Comparison of ENCODE assay signal across 9 cellular contexts in genomic region chr14:32468955-32469354, GRCh38.
DNase-seq lines count a peak whose midpoint lies in the region; ATAC-seq, FAIRE-seq and TF ChIP-seq lines count a peak whose summit lies in the region.
"Had no signal": no experiment of that assay in that cellular context is flagged by ENCODE, and none has a peak within 500 bp of the region (broad histone marks: within the 10 kb centered on the region; RNA-seq: fewer than 3 reads in every experiment).

No MANE protein-coding gene starts in this region.

- H3K27me3 ChIP-seq in mammary epithelial cell (ENCODE audit: insufficient read depth, low read length) (no peaks in the 10 kb centered on the region), right cardiac atrium (ENCODE audit: control insufficient read depth, insufficient read depth) (no peaks in the 10 kb centered on the region), small intestine (ENCODE audit: control insufficient read depth in 2 of 2, insufficient read depth in 2 of 2, low read length in 2 of 2) (no peaks in the 10 kb centered on the region)

- no peaks in the 10 kb centered on the region for H4K20me1 ChIP-seq in mammary epithelial cell (ENCODE audit: insufficient read depth, low read length)

- 2% methylated on average over 2 of the region's 2 CpGs for WGBS in mammary epithelial cell (ENCODE audit: low coverage, missing lambda C conversion rate)
- WGBS in right cardiac atrium: 2% methylated on average over 2 of the region's 2 CpGs
- 2 to 17% (median 9%) methylated on average over 2 of the region's 2 CpGs for WGBS in small intestine, 3 donors

- H3K36me3 ChIP-seq in mammary epithelial cell (ENCODE audit: insufficient read depth, low read length): no peaks in the 10 kb centered on the region
- H3K36me3 ChIP-seq in small intestine (ENCODE audit: control insufficient read depth in 2 of 2, insufficient read depth in 2 of 2, low read length in 2 of 2): no peaks in the 10 kb centered on the region

- peak overlapping the region; percentile 80 for H3K27ac Mint-ChIP-seq in HFFc6
- H3K27ac Mint-ChIP-seq in activated T-cell treated with anti-CD3 and anti-CD28 coated beads, Interleukin-2, amount 50 U/mL, for 72 hours: no peak overlapping the region
- no peak overlapping the region for H3K27ac Mint-ChIP-seq in activated naive CD4-positive, alpha-beta T cell treated with anti-CD3 and anti-CD28 coated beads, Interleukin-2, amount 50 U/mL, for 72 hours
- H3K27ac Mint-ChIP-seq: activated T-helper 1 cell treated with anti-CD3 and anti-CD28 coated beads, Interleukin-12 subunit alpha, Interleukin-12 subunit beta, Interleukin-2, Interleukin-4 antibody, amounts not matched to agents 30 ng/mL and 10 ng/mL and 1 ng/mL, durations not matched to agents 14 hours and 24 hours and 36 hours had no signal

- H3K9me3 Mint-ChIP-seq in HFFc6: no peaks in the 10 kb centered on the region
- H3K9me3 Mint-ChIP-seq in activated T-cell treated with anti-CD3 and anti-CD28 coated beads, Interleukin-2, amount 50 U/mL, for 72 hours: peaks cover 0 to 3% of the 10 kb centered on the region in 2 donors
- peaks cover 0 to 4% of the 10 kb centered on the region in 2 donors for H3K9me3 Mint-ChIP-seq in activated naive CD4-positive, alpha-beta T cell treated with anti-CD3 and anti-CD28 coated beads, Interleukin-2, amount 50 U/mL, for 72 hours
- H3K9me3 Mint-ChIP-seq: activated T-helper 1 cell treated with anti-CD3 and anti-CD28 coated beads, Interleukin-12 subunit alpha, Interleukin-12 subunit beta, Interleukin-2, Interleukin-4 antibody, amounts not matched to agents 30 ng/mL and 10 ng/mL and 1 ng/mL, durations not matched to agents 14 hours and 24 hours and 36 hours had no signal

- DNase-seq in HFFc6 (peak; percentile 77), mammary epithelial cell (peak; percentile 80), right cardiac atrium (no peak), small intestine (peak; percentile 12), KG1 (lab: John Stamatoyannopoulos, UW) (no peak), GOT3 (lab: John Stamatoyannopoulos, UW) (no peak)
- no peak for DNase-seq in activated T-cell treated with anti-CD3 and anti-CD28 coated beads, Interleukin-2, amount 50 U/mL, for 72 hours
- no peak for DNase-seq in activated naive CD4-positive, alpha-beta T cell treated with anti-CD3 and anti-CD28 coated beads, Interleukin-2, amount 50 U/mL, for 72 hours (ENCODE audit: low spot score in 2 of 2)

- peak overlapping the region; percentile 98 for H3K27ac ChIP-seq in mammary epithelial cell (ENCODE audit: insufficient read depth, low read depth, low read length)
- no peak overlapping the region for H3K27ac ChIP-seq in right cardiac atrium (ENCODE audit: low read length)
- no peak overlapping the region for H3K27ac ChIP-seq in small intestine (ENCODE audit: low read depth in 1 of 2, low read length in 1 of 2)

- H3K9me3 ChIP-seq in mammary epithelial cell (replicated peaks; ENCODE audit: insufficient read depth, low read length): no peaks in the 10 kb centered on the region
- no peaks in the 10 kb centered on the region for H3K9me3 ChIP-seq in right cardiac atrium (ENCODE audit: control insufficient read depth, low read length)
- no peaks in the 10 kb centered on the region for H3K9me3 ChIP-seq in small intestine (ENCODE audit: control insufficient read depth, low read depth)

- CTCF ChIA-PET in mammary epithelial cell (lab: Charles Lee; ENCODE audit: low non-redundant PET): interaction anchor here (0.9 to 1.1 kb wide), 3 partner anchors 86 to 214 kb away, joined by 3 to 14 read pairs (median 5); no protein-coding TSS in a partner anchor

- BruUV-seq in mammary epithelial cell (replicated peaks; lab: Mats Ljungman, UMichigan): no TSS peak

- peak overlapping the region; percentile 35 for H3K9ac ChIP-seq in mammary epithelial cell (ENCODE audit: insufficient read depth, low read length)

- intact Hi-C loops in mammary epithelial cell (cut with micrococcal nuclease) (loop anchor here (1.0 to 5.0 kb wide), 11 partner anchors 44 to 958 kb away; partner anchors contain the start of genes RNU6-7 and RNU6-8), right cardiac atrium (cut with DNase I) (loop anchor here in 1 of 4 donors (5.0 kb wide), 1 partner anchor 212 kb away; no protein-coding TSS in a partner anchor)

- peaks cover 61% of the 10 kb centered on the region for H3K4me1 Mint-ChIP-seq in HFFc6 (ENCODE audit: low read depth)
- no peaks in the 10 kb centered on the region for H3K4me1 Mint-ChIP-seq in activated T-cell treated with anti-CD3 and anti-CD28 coated beads, Interleukin-2, amount 50 U/mL, for 72 hours (ENCODE audit: low read depth)

- H3K36me3 Mint-ChIP-seq in HFFc6 (ENCODE audit: low read depth): peaks cover 8% of the 10 kb centered on the region
- H3K36me3 Mint-ChIP-seq in activated T-cell treated with anti-CD3 and anti-CD28 coated beads, Interleukin-2, amount 50 U/mL, for 72 hours (ENCODE audit: insufficient read depth in 2 of 2): no peaks in the 10 kb centered on the region
- H3K36me3 Mint-ChIP-seq in activated naive CD4-positive, alpha-beta T cell treated with anti-CD3 and anti-CD28 coated beads, Interleukin-2, amount 50 U/mL, for 72 hours: no peaks in the 10 kb centered on the region

- peak overlapping the region; percentile 62 for H3K4me2 ChIP-seq in mammary epithelial cell (ENCODE audit: insufficient read depth, low read depth, low read length)

- TF ChIP-seq CTCF in HFFc6 (IDR thresholded peaks at IDR 0.05) (no peak), mammary epithelial cell (conservative IDR thresholded peaks at IDR 0.05 in 1 of 2, IDR thresholded peaks at IDR 0.05 in 1 of 2; ENCODE audit: extremely low read depth in 1 of 2, insufficient read depth in 1 of 2, low read depth in 1 of 2, low read length in 2 of 2) (no peak)

- H2AFZ ChIP-seq in mammary epithelial cell (ENCODE audit: low read depth, low read length): no peak overlapping the region

- FAIRE-seq in small intestine (lab: Jason Lieb, UNC): no peak

- 0 out of 2 replicates have a peak overlapping the region, but pooled peaks have one; percentile 5 for H3K4me3 Mint-ChIP-seq in HFFc6
- H3K4me3 Mint-ChIP-seq in activated T-cell treated with anti-CD3 and anti-CD28 coated beads, Interleukin-2, amount 50 U/mL, for 72 hours: no peak overlapping the region
- H3K4me3 Mint-ChIP-seq: activated T-helper 1 cell treated with anti-CD3 and anti-CD28 coated beads, Interleukin-12 subunit alpha, Interleukin-12 subunit beta, Interleukin-2, Interleukin-4 antibody, amounts not matched to agents 30 ng/mL and 10 ng/mL and 1 ng/mL, durations not matched to agents 14 hours and 24 hours and 36 hours had no signal

- in situ Hi-C loops in mammary epithelial cell (cut with MboI; ENCODE audit: low sequenced_read_pairs in 2 of 2): loop anchor here (5.0 to 25.0 kb wide), 2 partner anchors 212 to 532 kb away; no protein-coding TSS in a partner anchor

- ATAC-seq in right cardiac atrium: peak; percentile 63 to 80
- no peak for ATAC-seq in activated T-cell treated with anti-CD3 and anti-CD28 coated beads, Interleukin-2, amount 50 U/mL, for 72 hours (replicated peaks in 1 of 2)
- no peak for ATAC-seq in activated naive CD4-positive, alpha-beta T cell treated with anti-CD3 and anti-CD28 coated beads, Interleukin-2, amount 50 U/mL, for 72 hours

- dilution Hi-C loops in mammary epithelial cell (cut with HindIII; ENCODE audit: low sequenced_read_pairs): no loop called here

- no peaks in the 10 kb centered on the region for H3K79me2 ChIP-seq in mammary epithelial cell (ENCODE audit: insufficient read depth, low read length)

- no peak overlapping the region for H3K4me3 ChIP-seq in mammary epithelial cell (replicated peaks in 1 of 3; ENCODE audit: insufficient read depth in 1 of 3, low read depth in 2 of 3, low read length in 3 of 3)
- no peak overlapping the region for H3K4me3 ChIP-seq in right cardiac atrium (ENCODE audit: low read length)
- H3K4me3 ChIP-seq in small intestine (ENCODE audit: low read depth in 1 of 2, low read length in 2 of 2): no peak overlapping the region

- H3K4me1 ChIP-seq in mammary epithelial cell (ENCODE audit: insufficient read depth, low read length): peaks cover 61% of the 10 kb centered on the region
- H3K4me1 ChIP-seq in right cardiac atrium (ENCODE audit: control insufficient read depth, insufficient read depth, low read length): peaks cover 4% of the 10 kb centered on the region
- peaks cover 0 to 2% of the 10 kb centered on the region in 2 donors for H3K4me1 ChIP-seq in small intestine (ENCODE audit: control insufficient read depth in 2 of 2, insufficient read depth in 1 of 2, low read depth in 1 of 2, low read length in 1 of 2)

- no peaks in the 10 kb centered on the region for H3K27me3 Mint-ChIP-seq in HFFc6 (ENCODE audit: insufficient read depth)
- no peaks in the 10 kb centered on the region for H3K27me3 Mint-ChIP-seq in activated T-cell treated with anti-CD3 and anti-CD28 coated beads, Interleukin-2, amount 50 U/mL, for 72 hours (ENCODE audit: low read depth)

Comparison
In these comparisons a context has a peak if more than half of its experiments do, and no peak if none do; other contexts are left out.
1. DNase-seq: peak in HFFc6 (single experiment), mammary epithelial cell (single experiment) and small intestine (single experiment); none in right cardiac atrium (0 of 3), KG1 (single experiment), activated T-cell treated with anti-CD3 and anti-CD28 coated beads, Interleukin-2, amount 50 U/mL, for 72 hours (0 of 2), activated naive CD4-positive, alpha-beta T cell treated with anti-CD3 and anti-CD28 coated beads, Interleukin-2, amount 50 U/mL, for 72 hours (0 of 2) and GOT3 (single experiment).
2. ATAC-seq: peak in right cardiac atrium (2 of 2); none in activated T-cell treated with anti-CD3 and anti-CD28 coated beads, Interleukin-2, amount 50 U/mL, for 72 hours (0 of 2) and activated naive CD4-positive, alpha-beta T cell treated with anti-CD3 and anti-CD28 coated beads, Interleukin-2, amount 50 U/mL, for 72 hours (0 of 2).